29 cellular contexts compared by ENCODE assay signal in the genomic region with DNA sequence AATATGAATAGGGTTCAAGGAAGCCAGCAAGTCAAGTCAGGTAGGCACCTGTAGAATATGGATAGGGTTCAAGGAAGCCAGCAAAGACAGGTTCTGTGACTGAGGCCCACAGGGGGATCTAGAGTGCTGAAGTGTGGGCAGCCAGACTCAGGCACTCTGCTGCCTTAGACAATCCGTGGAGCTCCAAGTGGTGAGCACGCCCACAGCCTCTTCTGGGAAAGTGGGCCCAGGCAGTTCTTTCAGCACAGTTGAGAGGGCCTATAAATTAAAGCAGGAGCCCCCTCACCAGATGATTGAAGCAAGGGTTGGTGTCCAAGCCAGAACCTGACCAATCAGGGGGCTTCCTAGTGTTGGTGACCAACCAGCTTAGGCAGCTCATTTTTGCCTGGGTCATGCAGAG.
"Had no signal": no experiment of that assay in that cellular context is flagged by ENCODE, and none has a peak within 500 bp of the region (broad histone marks: within the 10 kb centered on the region; RNA-seq: fewer than 3 reads in every experiment).

No MANE protein-coding gene starts in this region.

- H3K9me3 Mint-ChIP-seq: activated CD4-positive, alpha-beta memory T cell treated with anti-CD3 and anti-CD28 coated beads, Interleukin-2, amount 10 ng/mL, durations not matched to agents 7 days and 5 days; activated naive CD4-positive, alpha-beta T cell treated with anti-CD3 and anti-CD28 coated beads, Interleukin-2, amount 10 ng/mL, durations not matched to agents 7 days and 5 days; central memory CD8-positive, alpha-beta T cell; endodermal cell; T-helper 2 cell treated with Interferon-gamma antibody and Interleukin-4, amounts not matched to agents 5 μg/mL and 100 μg/mL, for 36 hours had no signal

- H3K9me3 ChIP-seq: ascending aorta, breast epithelium had no signal

- H3K4me1 ChIP-seq: breast epithelium had no signal

- H3K27ac ChIP-seq: ascending aorta, breast epithelium, coronary artery, dorsolateral prefrontal cortex, VCaP had no signal

- H3K36me3 Mint-ChIP-seq: activated naive CD4-positive, alpha-beta T cell treated with anti-CD3 and anti-CD28 coated beads, Interleukin-2, amount 10 ng/mL, durations not matched to agents 7 days and 5 days; activated naive CD8-positive, alpha-beta T cell treated with anti-CD3 and anti-CD28 coated beads, Interleukin-2, amount 10 ng/mL, durations not matched to agents 7 days and 5 days; brain; WTC11 had no signal

- H3K27ac Mint-ChIP-seq: activated CD4-positive, alpha-beta memory T cell treated with anti-CD3 and anti-CD28 coated beads, Interleukin-2, amount 10 ng/mL, durations not matched to agents 7 days and 5 days; activated CD4-positive, alpha-beta T cell treated with anti-CD3 and anti-CD28 coated beads, Interleukin-2, amount 10 ng/mL, durations not matched to agents 7 days and 5 days; activated naive CD4-positive, alpha-beta T cell treated with anti-CD3 and anti-CD28 coated beads, Interleukin-2, amount 10 ng/mL, durations not matched to agents 7 days and 5 days; activated naive CD8-positive, alpha-beta T cell treated with anti-CD3 and anti-CD28 coated beads, Interleukin-2, amount 10 ng/mL, durations not matched to agents 7 days and 5 days; activated T-cell treated with anti-CD3 and anti-CD28 coated beads, Interleukin-2, amount 50 U/mL, for 24 hours; activated T-cell treated with anti-CD3 and anti-CD28 coated beads, Interleukin-2, amount 50 U/mL, for 72 hours; brain; dendritic cell treated with granulocyte-macrophage colony-stimulating factor and Interleukin-4, amounts not matched to agents 40 ng/mL and 50 ng/mL, for 4 days; endodermal cell; T-helper 2 cell treated with Interferon-gamma antibody and Interleukin-4, amounts not matched to agents 5 μg/mL and 100 μg/mL, for 36 hours; WTC11 had no signal

- H3K4me3 ChIP-seq: ascending aorta, breast epithelium, coronary artery, dorsolateral prefrontal cortex had no signal

- DNase-seq: activated CD4-positive, alpha-beta memory T cell treated with anti-CD3 and anti-CD28 coated beads, Interleukin-2, amount 10 ng/mL, durations not matched to agents 7 days and 5 days; activated CD4-positive, alpha-beta T cell treated with anti-CD3 and anti-CD28 coated beads for 1 hour; activated CD4-positive, alpha-beta T cell treated with anti-CD3 and anti-CD28 coated beads for 4 hours; activated CD4-positive, alpha-beta T cell treated with anti-CD3 and anti-CD28 coated beads, Interleukin-2, amount 10 ng/mL, durations not matched to agents 7 days and 5 days; activated CD4-positive, alpha-beta T cell treated with anti-CD3 and anti-CD28 coated beads, Interleukin-2, amount 50 U/mL, for 4 hours; activated CD8-positive, alpha-beta memory T cell treated with anti-CD3 and anti-CD28 coated beads, Interleukin-2, amount 50 U/mL, for 48 hours; activated gamma-delta T cell; activated naive CD4-positive, alpha-beta T cell; activated naive CD4-positive, alpha-beta T cell treated with anti-CD3 and anti-CD28 coated beads, Interleukin-2, amount 10 ng/mL, durations not matched to agents 7 days and 5 days; activated naive CD8-positive, alpha-beta T cell treated with anti-CD3 and anti-CD28 coated beads, Interleukin-2, amount 10 ng/mL, durations not matched to agents 7 days and 5 days; activated T-cell treated with anti-CD3 and anti-CD28 coated beads for 4 hours; activated T-cell treated with anti-CD3 and anti-CD28 coated beads, Interleukin-2, amount 50 U/mL, for 24 hours; activated T-cell treated with anti-CD3 and anti-CD28 coated beads, Interleukin-2, amount 50 U/mL, for 72 hours; dorsolateral prefrontal cortex; effector memory CD4-positive, alpha-beta T cell; endodermal cell; T-helper 1 cell; T-helper 17 cell; T1000 had no signal

- H3K4me1 Mint-ChIP-seq: activated CD4-positive, alpha-beta memory T cell treated with anti-CD3 and anti-CD28 coated beads, Interleukin-2, amount 10 ng/mL, durations not matched to agents 7 days and 5 days; activated CD4-positive, alpha-beta T cell treated with anti-CD3 and anti-CD28 coated beads, Interleukin-2, amount 10 ng/mL, durations not matched to agents 7 days and 5 days; activated naive CD4-positive, alpha-beta T cell treated with anti-CD3 and anti-CD28 coated beads, Interleukin-2, amount 10 ng/mL, durations not matched to agents 7 days and 5 days; central memory CD8-positive, alpha-beta T cell; endodermal cell had no signal

- FAIRE-seq: frontal cortex had no signal

- H3K27me3 ChIP-seq: ascending aorta, breast epithelium, dorsolateral prefrontal cortex had no signal

- H3K27me3 Mint-ChIP-seq: dendritic cell treated with granulocyte-macrophage colony-stimulating factor and Interleukin-4, amounts not matched to agents 40 ng/mL and 50 ng/mL, for 4 days had no signal

- H3K36me3 ChIP-seq: ascending aorta, breast epithelium had no signal

- H3K4me3 Mint-ChIP-seq: activated CD4-positive, alpha-beta memory T cell treated with anti-CD3 and anti-CD28 coated beads, Interleukin-2, amount 10 ng/mL, durations not matched to agents 7 days and 5 days; activated CD4-positive, alpha-beta T cell treated with anti-CD3 and anti-CD28 coated beads, Interleukin-2, amount 10 ng/mL, durations not matched to agents 7 days and 5 days; activated naive CD4-positive, alpha-beta T cell treated with anti-CD3 and anti-CD28 coated beads, Interleukin-2, amount 10 ng/mL, durations not matched to agents 7 days and 5 days; activated naive CD8-positive, alpha-beta T cell treated with anti-CD3 and anti-CD28 coated beads, Interleukin-2, amount 10 ng/mL, durations not matched to agents 7 days and 5 days; activated T-cell treated with anti-CD3 and anti-CD28 coated beads, Interleukin-2, amount 50 U/mL, for 24 hours; activated T-cell treated with anti-CD3 and anti-CD28 coated beads, Interleukin-2, amount 50 U/mL, for 72 hours; brain; central memory CD8-positive, alpha-beta T cell; dendritic cell treated with granulocyte-macrophage colony-stimulating factor and Interleukin-4, amounts not matched to agents 40 ng/mL and 50 ng/mL, for 4 days; endodermal cell; T-helper 17 cell; T-helper 2 cell treated with Interferon-gamma antibody and Interleukin-4, amounts not matched to agents 5 μg/mL and 100 μg/mL, for 36 hours; WTC11 had no signal
